8 cellular contexts compared by ENCODE assay signal in genomic region chr17:57440522-57441269, GRCh38.
DNase-seq lines count a peak whose midpoint lies in the region; ATAC-seq, FAIRE-seq and TF ChIP-seq lines count a peak whose summit lies in the region.

No MANE protein-coding gene starts in this region.

- peak; percentile 63 for DNase-seq in HTR-8/SVneo (ENCODE audit: insufficient read length, low spot score)
- DNase-seq in SW480 (ENCODE audit: low spot score), result peak; percentile 97
- DNase-seq in activated naive CD8-positive, alpha-beta T cell treated with anti-CD3 and anti-CD28 coated beads, Interleukin-2, amount 50 U/mL, for 24 hours, result peak; percentile 86
- peak; percentile 74 for DNase-seq in Right ventricle myocardium inferior (ENCODE audit: missing footprints)
- DNase-seq in progenitor cell of endocrine pancreas (ENCODE audit: low spot score, unreplicated experiment), result peak; percentile 28
- no peak for DNase-seq in type B pancreatic cell (ENCODE audit: extremely low spot score, unreplicated experiment)

- ATAC-seq in activated naive CD8-positive, alpha-beta T cell treated with anti-CD3 and anti-CD28 coated beads, Interleukin-2, amount 50 U/mL, for 24 hours, result peak; percentile 91
- ATAC-seq in Right ventricle myocardium inferior (peak; percentile 77), HG03139 (IDR thresholded peaks at IDR 0.05; ENCODE audit: unreplicated experiment) (no peak)

- peak overlapping the region; percentile 99 for H3K27ac Mint-ChIP-seq in activated naive CD8-positive, alpha-beta T cell treated with anti-CD3 and anti-CD28 coated beads, Interleukin-2, amount 50 U/mL, for 24 hours
- H3K27ac Mint-ChIP-seq in progenitor cell of endocrine pancreas, result peak overlapping the region; percentile 87
- H3K27ac Mint-ChIP-seq in type B pancreatic cell, result peak overlapping the region; percentile 89

- H3K36me3 Mint-ChIP-seq in activated naive CD8-positive, alpha-beta T cell treated with anti-CD3 and anti-CD28 coated beads, Interleukin-2, amount 50 U/mL, for 24 hours (ENCODE audit: low read depth), result peaks cover 6% of the 10 kb centered on the region
- H3K36me3 Mint-ChIP-seq in progenitor cell of endocrine pancreas (ENCODE audit: insufficient read depth) (peaks cover 2% of the 10 kb centered on the region), type B pancreatic cell (peaks cover 13% of the 10 kb centered on the region)

- peak; percentile 63 for FAIRE-seq in HTR-8/SVneo (lab: Jason Lieb, UNC)

- H3K4me1 Mint-ChIP-seq in activated naive CD8-positive, alpha-beta T cell treated with anti-CD3 and anti-CD28 coated beads, Interleukin-2, amount 50 U/mL, for 24 hours, result peaks cover 82% of the 10 kb centered on the region
- peaks cover 40% of the 10 kb centered on the region for H3K4me1 Mint-ChIP-seq in progenitor cell of endocrine pancreas (ENCODE audit: low read depth)
- peaks cover 68% of the 10 kb centered on the region for H3K4me1 Mint-ChIP-seq in type B pancreatic cell (ENCODE audit: unreplicated experiment)

- peak; percentile 56 for TF ChIP-seq CTCF in GM12874 (IDR thresholded peaks at IDR 0.05; ENCODE audit: insufficient read depth, low read depth, low read length)
- TF ChIP-seq CTCF in progenitor cell of endocrine pancreas (IDR thresholded peaks at IDR 0.05; ENCODE audit: unreplicated experiment), result peak; percentile 67
- TF ChIP-seq CTCF in type B pancreatic cell (conservative IDR thresholded peaks at IDR 0.05), result peak; percentile 74

- no peaks in the 10 kb centered on the region for H3K9me3 Mint-ChIP-seq in activated naive CD8-positive, alpha-beta T cell treated with anti-CD3 and anti-CD28 coated beads, Interleukin-2, amount 50 U/mL, for 24 hours
- no peaks in the 10 kb centered on the region for H3K9me3 Mint-ChIP-seq in progenitor cell of endocrine pancreas (ENCODE audit: low read depth)
- no peaks in the 10 kb centered on the region for H3K9me3 Mint-ChIP-seq in type B pancreatic cell

- intact Hi-C loops in Right ventricle myocardium inferior (cut with DNase I), result loop anchor here (5.0 to 10.0 kb wide), 2 partner anchors 198 to 224 kb away; no protein-coding TSS in a partner anchor

- H3K27me3 Mint-ChIP-seq in activated naive CD8-positive, alpha-beta T cell treated with anti-CD3 and anti-CD28 coated beads, Interleukin-2, amount 50 U/mL, for 24 hours, result no peaks in the 10 kb centered on the region
- H3K27me3 Mint-ChIP-seq in progenitor cell of endocrine pancreas (no peaks in the 10 kb centered on the region), type B pancreatic cell (no peaks in the 10 kb centered on the region)

- H3K4me3 Mint-ChIP-seq in activated naive CD8-positive, alpha-beta T cell treated with anti-CD3 and anti-CD28 coated beads, Interleukin-2, amount 50 U/mL, for 24 hours, result peak overlapping the region; percentile 53
- no peak overlapping the region for H3K4me3 Mint-ChIP-seq in progenitor cell of endocrine pancreas (ENCODE audit: low read depth)
- peak overlapping the region; percentile 67 for H3K4me3 Mint-ChIP-seq in type B pancreatic cell
